In genomic region chr7:105810556-105810955, GRCh38 we compare ENCODE assay signal across 13 cellular contexts.
A peak's percentile ranks its signal among the peaks of the same experiment; 100 is the strongest.
DNase-seq lines count a peak whose midpoint lies in the region; ATAC-seq and TF ChIP-seq lines count a peak whose summit lies in the region.
"Had no signal": no experiment of that assay in that cellular context is flagged by ENCODE, and none has a peak within 500 bp of the region (broad histone marks: within the 10 kb centered on the region; RNA-seq: fewer than 3 reads in every experiment).

No MANE protein-coding gene starts in this region.

- CTCF ChIA-PET in activated CD4-positive, alpha-beta T cell treated with anti-CD3 and anti-CD28 coated beads for 36 hours (lab: Charles Lee) = interaction anchor here (0.8 to 0.9 kb wide), 2 partner anchors 39 to 232 kb away, joined by 3 to 4 read pairs; no protein-coding TSS in a partner anchor

- peaks cover 60% of the 10 kb centered on the region for H3K4me1 Mint-ChIP-seq in activated CD4-positive, alpha-beta T cell treated with anti-CD3 and anti-CD28 coated beads for 36 hours
- peaks cover 48% of the 10 kb centered on the region for H3K4me1 Mint-ChIP-seq in T-helper 17 cell
- peaks cover 79% of the 10 kb centered on the region for H3K4me1 Mint-ChIP-seq in dendritic cell treated with granulocyte-macrophage colony-stimulating factor and Interleukin-4, amounts not matched to agents 40 ng/mL and 50 ng/mL, for 4 days (ENCODE audit: low read depth)
- H3K4me1 Mint-ChIP-seq in type B pancreatic cell (ENCODE audit: unreplicated experiment) = peaks cover 22% of the 10 kb centered on the region

- POLR2A ChIA-PET in activated CD4-positive, alpha-beta T cell treated with anti-CD3 and anti-CD28 coated beads for 36 hours (lab: Charles Lee) = interaction anchor here (0.6 kb wide), 1 partner anchor 139 kb away, joined by 11 read pairs; no protein-coding TSS in a partner anchor

- H3K4me3 Mint-ChIP-seq in activated CD4-positive, alpha-beta T cell treated with anti-CD3 and anti-CD28 coated beads for 36 hours = no peak overlapping the region
- peak overlapping the region; percentile 4 for H3K4me3 Mint-ChIP-seq in T-helper 17 cell
- H3K4me3 Mint-ChIP-seq in dendritic cell treated with granulocyte-macrophage colony-stimulating factor and Interleukin-4, amounts not matched to agents 40 ng/mL and 50 ng/mL, for 4 days = no peak overlapping the region
- no peak overlapping the region for H3K4me3 Mint-ChIP-seq in type B pancreatic cell

- TF ChIP-seq CTCF in type B pancreatic cell (conservative IDR thresholded peaks at IDR 0.05) = no peak

- intact Hi-C loops in activated CD4-positive, alpha-beta T cell treated with anti-CD3 and anti-CD28 coated beads for 36 hours (cut with DNase I, micrococcal nuclease) = no loop called here
- intact Hi-C loops in dendritic cell treated with granulocyte-macrophage colony-stimulating factor and Interleukin-4, amounts not matched to agents 40 ng/mL and 50 ng/mL, for 4 days (cut with micrococcal nuclease) = no loop called here

- peak; percentile 67 for DNase-seq in activated CD4-positive, alpha-beta T cell treated with anti-CD3 and anti-CD28 coated beads for 36 hours
- no peak for DNase-seq in activated CD4-positive, alpha-beta T cell treated with anti-CD3 and anti-CD28 coated beads, Interleukin-2, amount 50 U/mL, for 1 hour
- no peak for DNase-seq in T-helper 17 cell
- peak; percentile 30 for DNase-seq in stimulated activated CD4-positive, alpha-beta T cell treated with anti-CD3 and anti-CD28 coated beads, Interleukin-4, amount 100 ng/mL, for 1 hour
- DNase-seq in 8988T = no peak
- no peak for DNase-seq in type B pancreatic cell (ENCODE audit: extremely low spot score, unreplicated experiment)
- DNase-seq in NCI-H526 treated with DMSO at 0.1 percent for 48 hours (lab: John Stamatoyannopoulos, UW) = no peak
- DNase-seq: C1 segment of cervical spinal cord, GOT3, NCI-H187, NCI-H446, tibial artery had no signal

- H3K27ac Mint-ChIP-seq in activated CD4-positive, alpha-beta T cell treated with anti-CD3 and anti-CD28 coated beads for 36 hours = peak overlapping the region; percentile 2
- H3K27ac Mint-ChIP-seq in T-helper 17 cell = peak overlapping the region; percentile 82
- peak overlapping the region; percentile 31 for H3K27ac Mint-ChIP-seq in dendritic cell treated with granulocyte-macrophage colony-stimulating factor and Interleukin-4, amounts not matched to agents 40 ng/mL and 50 ng/mL, for 4 days
- H3K27ac Mint-ChIP-seq in type B pancreatic cell = no peak overlapping the region

- no peaks in the 10 kb centered on the region for H3K9me3 ChIP-seq in T-helper 17 cell (ENCODE audit: control insufficient read depth, low read length, poor library complexity, severe bottlenecking)
- H3K9me3 ChIP-seq: tibial artery had no signal

- H3K36me3 Mint-ChIP-seq in activated CD4-positive, alpha-beta T cell treated with anti-CD3 and anti-CD28 coated beads for 36 hours (ENCODE audit: low read depth) = peaks cover 2% of the 10 kb centered on the region
- H3K36me3 Mint-ChIP-seq in T-helper 17 cell (ENCODE audit: low read depth) = peaks cover 2% of the 10 kb centered on the region
- H3K36me3 Mint-ChIP-seq in dendritic cell treated with granulocyte-macrophage colony-stimulating factor and Interleukin-4, amounts not matched to agents 40 ng/mL and 50 ng/mL, for 4 days (ENCODE audit: low read depth) = peaks cover 12% of the 10 kb centered on the region
- H3K36me3 Mint-ChIP-seq in type B pancreatic cell = peaks cover 23% of the 10 kb centered on the region

- peaks cover 8% of the 10 kb centered on the region for H3K27me3 Mint-ChIP-seq in activated CD4-positive, alpha-beta T cell treated with anti-CD3 and anti-CD28 coated beads for 36 hours
- H3K27me3 Mint-ChIP-seq in T-helper 17 cell (no peaks in the 10 kb centered on the region), type B pancreatic cell (peaks cover 3% of the 10 kb centered on the region)
- H3K27me3 Mint-ChIP-seq in dendritic cell treated with granulocyte-macrophage colony-stimulating factor and Interleukin-4, amounts not matched to agents 40 ng/mL and 50 ng/mL, for 4 days = no peaks in the 10 kb centered on the region

- no peak for ATAC-seq in activated CD4-positive, alpha-beta T cell treated with anti-CD3 and anti-CD28 coated beads for 36 hours
- no peak for ATAC-seq in T-helper 17 cell

- no peaks in the 10 kb centered on the region for H3K9me3 Mint-ChIP-seq in activated CD4-positive, alpha-beta T cell treated with anti-CD3 and anti-CD28 coated beads for 36 hours (ENCODE audit: low read depth)
- no peaks in the 10 kb centered on the region for H3K9me3 Mint-ChIP-seq in dendritic cell treated with granulocyte-macrophage colony-stimulating factor and Interleukin-4, amounts not matched to agents 40 ng/mL and 50 ng/mL, for 4 days
- H3K9me3 Mint-ChIP-seq in type B pancreatic cell = no peaks in the 10 kb centered on the region

Comparison
In these comparisons a context has a peak if more than half of its experiments do, and no peak if none do; other contexts are left out.
1. DNase-seq: peak in activated CD4-positive, alpha-beta T cell treated with anti-CD3 and anti-CD28 coated beads for 36 hours (single experiment) and stimulated activated CD4-positive, alpha-beta T cell treated with anti-CD3 and anti-CD28 coated beads, Interleukin-4, amount 100 ng/mL, for 1 hour (single experiment); none in activated CD4-positive, alpha-beta T cell treated with anti-CD3 and anti-CD28 coated beads, Interleukin-2, amount 50 U/mL, for 1 hour (single experiment), T-helper 17 cell (0 of 3), 8988T (single experiment), type B pancreatic cell (single experiment) and NCI-H526 treated with DMSO at 0.1 percent for 48 hours (single experiment).